In genomic region chr4:26579169-26579568, GRCh38 we compare ENCODE assay signal across 8 cellular contexts.
"Had no signal": no experiment of that assay in that cellular context is flagged by ENCODE, and none has a peak within 500 bp of the region (broad histone marks: within the 10 kb centered on the region; RNA-seq: fewer than 3 reads in every experiment).

No MANE protein-coding gene starts in this region.

- FAIRE-seq: G401.6, GM12878, GM12891, GM12892, GM18507, GM19239 had no signal

- ATAC-seq: GM12878 had no signal

- DNase-seq: GDM1, GF-D8 had no signal

- H3K4me3 ChIP-seq: GM12878 had no signal
